Comparison of ENCODE assay signal across 17 cellular contexts in the genomic region with DNA sequence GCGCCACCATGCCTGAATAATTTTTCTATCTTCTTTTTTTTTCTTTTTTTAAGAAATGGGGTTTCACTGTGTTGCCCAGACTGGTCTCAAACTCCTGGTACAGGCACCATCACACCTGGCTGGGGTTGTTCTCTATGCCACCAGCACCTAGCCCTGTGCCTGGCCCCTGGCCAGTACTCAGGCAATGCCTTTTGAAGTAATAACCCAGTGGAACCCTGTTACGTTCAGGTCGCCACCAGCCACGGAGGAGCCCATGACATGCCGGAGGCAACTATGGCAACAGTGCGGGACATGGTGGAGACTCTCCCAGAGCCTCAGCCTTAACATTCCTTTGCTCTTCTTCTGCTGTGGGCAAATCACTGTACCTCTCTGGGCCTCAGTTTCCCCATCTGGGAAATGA. TPM values are rescaled to one million over a fixed set of nuclear protein-coding genes. Genes with fewer than 3 reads are reported as not detected.
A peak's percentile ranks its signal among the peaks of the same experiment; 100 is the strongest.
DNase-seq lines count a peak whose midpoint lies in the region; ATAC-seq and TF ChIP-seq lines count a peak whose summit lies in the region.
"Had no signal": no experiment of that assay in that cellular context is flagged by ENCODE, and none has a peak within 500 bp of the region (broad histone marks: within the 10 kb centered on the region; RNA-seq: fewer than 3 reads in every experiment).

No MANE protein-coding gene starts in this region.

- H3K27ac ChIP-seq in esophagus squamous epithelium (peak overlapping the region; percentile 59 to 89 (median 81)), osteoblast (ENCODE audit: low read depth, low read length) (peak overlapping the region; percentile 38), transverse colon (peak overlapping the region; percentile 74 to 87 (median 81)), thyroid gland (no peak overlapping the region)

- TF ChIP-seq POLR2A in esophagus squamous epithelium (IDR thresholded peaks at IDR 0.05), result no peak
- TF ChIP-seq POLR2A in transverse colon (IDR thresholded peaks at IDR 0.05), result no peak
- no peak for TF ChIP-seq POLR2A in thyroid gland (IDR thresholded peaks at IDR 0.05)

- in situ Hi-C loops in transverse colon (cut with MboI; ENCODE audit: low pct_ligation_motif_present in 1 of 4, low pct_unique_long_range_greater_than_20kb in 1 of 4, low sequenced_read_pairs in 3 of 4), result no loop called here

- H3K4me3 ChIP-seq in WI38 (ENCODE audit: low read depth, low read length) (peak overlapping the region; percentile 5; the same call in 1 of the 2 replicates), esophagus squamous epithelium (no peak overlapping the region), osteoblast (ENCODE audit: insufficient read depth, low read length) (no peak overlapping the region), transverse colon (no peak overlapping the region), thyroid gland (replicated peaks in 1 of 3) (no peak overlapping the region)
- H3K4me3 ChIP-seq: GM12878 had no signal

- no peak for TF ChIP-seq EP300 in transverse colon (IDR thresholded peaks at IDR 0.05; ENCODE audit: low read depth)

- 89% methylated on average over 4 of the region's 6 CpGs for WGBS in esophagus squamous epithelium, 2 donors
- WGBS in transverse colon (ENCODE audit: low coverage in 1 of 2), 2 donors, result 78 to 100% methylated on average over 5 to 6 of the region's 6 CpGs
- WGBS in thyroid gland, 2 donors, result 96 to 97% methylated on average over 6 of the region's 6 CpGs

- H4K20me1 ChIP-seq in osteoblast (ENCODE audit: insufficient read depth, low read length), result no peaks in the 10 kb centered on the region

- peak overlapping the region; percentile 28 for H3K4me2 ChIP-seq in osteoblast (ENCODE audit: insufficient read depth, low read length)

- H3K9me3 ChIP-seq in esophagus squamous epithelium (peaks cover 0 to 4% (median 0%) of the 10 kb centered on the region in 3 donors), osteoblast (ENCODE audit: low read depth, low read length) (peaks cover 5% of the 10 kb centered on the region), transverse colon (no peaks in the 10 kb centered on the region), thyroid gland (no peaks in the 10 kb centered on the region)

- intact Hi-C loops in esophagus squamous epithelium (cut with DNase I), result no loop called here
- intact Hi-C loops in transverse colon (cut with DNase I; ENCODE audit: low total_unique reads), result no loop called here
- intact Hi-C loops in thyroid gland (cut with DNase I), result no loop called here

- H3K4me1 ChIP-seq in esophagus squamous epithelium (peaks cover 0 to 55% (median 30%) of the 10 kb centered on the region in 3 donors), osteoblast (ENCODE audit: insufficient read depth, low read length) (peaks cover 13% of the 10 kb centered on the region), transverse colon (peaks cover 0 to 48% (median 19%) of the 10 kb centered on the region in 4 donors), thyroid gland (no peaks in the 10 kb centered on the region)

- H3K79me2 ChIP-seq in osteoblast (ENCODE audit: insufficient read depth, low read length), result no peaks in the 10 kb centered on the region

- DNase-seq in esophagus squamous epithelium (lab: John Stamatoyannopoulos, UW) (no peak), osteoblast (ENCODE audit: insufficient read length, low spot score, missing footprints) (no peak), transverse colon (no peak), nucleus accumbens (lab: John Stamatoyannopoulos, UW) (no peak), thyroid gland (no peak)
- DNase-seq: activated CD4-positive, alpha-beta memory T cell treated with anti-CD3 and anti-CD28 coated beads for 36 hours; activated naive CD4-positive, alpha-beta T cell treated with anti-CD3 and anti-CD28 coated beads, Interleukin-2, amount 10 ng/mL, durations not matched to agents 7 days and 5 days; activated T-cell treated with anti-CD3 and anti-CD28 coated beads, Interleukin-2, amount 50 U/mL, for 24 hours; NCI-H1048; NCI-H2029; NCI-H446 treated with DMSO at 0.1 percent for 48 hours; stimulated activated naive CD4-positive, alpha-beta T cell; T-helper 2 cell had no signal

- H3K36me3 ChIP-seq in esophagus squamous epithelium (no peaks in the 10 kb centered on the region), osteoblast (ENCODE audit: insufficient read depth, low read length) (no peaks in the 10 kb centered on the region), transverse colon (no peaks in the 10 kb centered on the region), thyroid gland (no peaks in the 10 kb centered on the region)

- H3K27me3 ChIP-seq in esophagus squamous epithelium, result peaks cover 0 to 5% (median 0%) of the 10 kb centered on the region in 4 donors
- H3K27me3 ChIP-seq in osteoblast (ENCODE audit: insufficient read depth, low read length), result peaks cover 17% of the 10 kb centered on the region
- H3K27me3 ChIP-seq in transverse colon, result no peaks in the 10 kb centered on the region
- no peaks in the 10 kb centered on the region for H3K27me3 ChIP-seq in thyroid gland

- TF ChIP-seq CTCF in WI38 (IDR thresholded peaks at IDR 0.05; ENCODE audit: low read depth, low read length) (no peak), esophagus squamous epithelium (IDR thresholded peaks at IDR 0.05) (no peak), osteoblast (IDR thresholded peaks at IDR 0.05; ENCODE audit: extremely low read depth, low read depth, low read length) (no peak), transverse colon (IDR thresholded peaks at IDR 0.05) (no peak), thyroid gland (IDR thresholded peaks at IDR 0.05) (no peak)

- H2AFZ ChIP-seq in osteoblast (ENCODE audit: low read length), result no peak overlapping the region

- ATAC-seq in GM21381 (IDR thresholded peaks at IDR 0.05; ENCODE audit: unreplicated experiment), result no peak
- ATAC-seq: GM12878, WTC11 had no signal

RNA-seq across cellular contexts. Expression of a gene that starts 14.1 kb away (rescaled TPM):
- total RNA-seq in esophagus squamous epithelium (10 to 100 TPM in 2 of 4 donors, 1 to 10 TPM in 2; 3.4 to 33.2 (median 9.7) TPM), osteoblast (8.0 and 29.3 TPM in 2 replicates), transverse colon (10 to 100 TPM in 2 of 4 donors, 1 to 10 TPM in 2; 4.6 to 51.9 (median 10.7) TPM), thyroid gland (10 to 100 TPM in 3 of 4 donors, 1 to 10 TPM in 1; 8.0 to 15.2 (median 12.8) TPM)

Comparison
In these comparisons a context has a peak if more than half of its experiments do, and no peak if none do; other contexts are left out.
1. H3K27ac ChIP-seq: peak in esophagus squamous epithelium (4 of 4), osteoblast (single experiment) and transverse colon (4 of 4); none in thyroid gland (0 of 3).